In the genomic region with DNA sequence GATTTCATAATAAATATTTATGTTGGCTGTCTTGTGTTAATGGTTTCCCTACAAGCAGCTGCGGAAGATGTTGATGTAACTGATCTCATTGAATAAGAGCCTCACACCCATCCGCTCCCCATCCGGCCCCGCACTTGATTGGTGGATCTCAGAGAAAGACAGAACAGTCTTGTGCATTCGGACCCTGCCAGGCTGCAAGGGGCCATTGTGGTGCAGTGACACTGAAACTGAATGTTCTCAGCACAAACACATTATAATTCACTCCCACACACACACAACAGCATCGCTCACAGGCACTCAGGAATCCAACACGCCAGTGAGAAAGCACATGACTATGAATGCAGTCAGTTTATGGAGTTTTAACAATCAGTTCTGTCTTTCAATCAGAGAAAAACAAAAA, we compare ENCODE assay signal across 1 cellular context.
TF ChIP-seq lines count a peak whose summit lies in the region.

No MANE protein-coding gene starts in this region.

TF ChIP-seq in IMR-90, 13 proteins besides CTCF, POLR2A, EP300 and RAD21 (continued from another document):
- TF ChIP-seq, protein P1, sequence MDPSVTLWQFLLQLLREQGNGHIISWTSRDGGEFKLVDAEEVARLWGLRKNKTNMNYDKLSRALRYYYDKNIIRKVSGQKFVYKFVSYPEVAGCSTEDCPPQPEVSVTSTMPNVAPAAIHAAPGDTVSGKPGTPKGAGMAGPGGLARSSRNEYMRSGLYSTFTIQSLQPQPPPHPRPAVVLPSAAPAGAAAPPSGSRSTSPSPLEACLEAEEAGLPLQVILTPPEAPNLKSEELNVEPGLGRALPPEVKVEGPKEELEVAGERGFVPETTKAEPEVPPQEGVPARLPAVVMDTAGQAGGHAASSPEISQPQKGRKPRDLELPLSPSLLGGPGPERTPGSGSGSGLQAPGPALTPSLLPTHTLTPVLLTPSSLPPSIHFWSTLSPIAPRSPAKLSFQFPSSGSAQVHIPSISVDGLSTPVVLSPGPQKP (IDR thresholded peaks at IDR 0.05; ENCODE audit: borderline replicate concordance, low read depth, low read length) = no peak
- no peak for TF ChIP-seq FOS (IDR thresholded peaks at IDR 0.05; ENCODE audit: low read depth, low read length)
- no peak for TF ChIP-seq RCOR1 (IDR thresholded peaks at IDR 0.05; ENCODE audit: insufficient replicate concordance, low read length)
- TF ChIP-seq CEBPB (IDR thresholded peaks at IDR 0.05; ENCODE audit: low read depth, low read length) = no peak
- TF ChIP-seq NFE2L2 (IDR thresholded peaks at IDR 0.05; ENCODE audit: low read depth, low read length) = no peak
- TF ChIP-seq CHD1 (IDR thresholded peaks at IDR 0.05; ENCODE audit: low read depth, low read length) = no peak
